In the genomic region with DNA sequence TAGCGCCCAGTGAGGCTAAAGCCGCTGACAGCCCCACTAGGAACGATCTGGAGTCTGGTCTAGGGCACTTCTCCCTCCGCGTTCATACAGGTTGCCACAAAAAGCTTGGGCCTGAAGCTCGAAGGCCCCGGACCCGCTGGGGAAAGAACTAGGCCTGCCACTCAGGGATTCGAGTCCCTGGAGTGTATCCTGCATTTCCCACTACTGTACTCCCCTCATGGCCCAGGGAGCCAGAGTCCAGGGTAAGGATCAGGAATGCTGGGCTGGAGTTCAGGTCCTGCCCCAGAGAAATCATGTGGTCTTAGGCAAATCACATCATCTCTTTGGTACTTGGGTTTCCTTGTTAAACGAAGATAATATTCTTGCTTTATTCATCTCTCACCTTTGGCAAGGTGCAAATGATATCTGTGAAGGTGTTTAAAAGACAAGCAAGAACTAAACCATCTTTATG, we compare ENCODE assay signal across 8 cellular contexts. TPM values are rescaled to one million over a fixed set of nuclear protein-coding genes. Genes with fewer than 3 reads are reported as not detected.
DNase-seq lines count a peak whose midpoint lies in the region; ATAC-seq and TF ChIP-seq lines count a peak whose summit lies in the region.

No MANE protein-coding gene starts in this region.

- H3K27ac Mint-ChIP-seq in T-helper 2 cell treated with Interferon-gamma antibody and Interleukin-4, amounts not matched to agents 5 μg/mL and 100 μg/mL, for 36 hours: peak overlapping the region; percentile 81

- TF ChIP-seq POLR2A in gastroesophageal sphincter (IDR thresholded peaks at IDR 0.05): no peak

- no peak for TF ChIP-seq CTCF in gastroesophageal sphincter (IDR thresholded peaks at IDR 0.05)

- DNase-seq in NOMO-1 treated with DMSO at 0.1 percent for 48 hours (lab: John Stamatoyannopoulos, UW; ENCODE audit: unreplicated experiment) (peak; percentile 80), NOMO-1 (lab: John Stamatoyannopoulos, UW; ENCODE audit: unreplicated experiment in 2 of 2) (no peak), NK-92 (lab: John Stamatoyannopoulos, UW; ENCODE audit: unreplicated experiment) (no peak), germinal center (ENCODE audit: low spot score) (no peak)
- no peak for DNase-seq in T-helper 2 cell treated with Interferon-gamma antibody and Interleukin-4, amounts not matched to agents 5 μg/mL and 100 μg/mL, for 36 hours (ENCODE audit: low spot score)

- H3K36me3 Mint-ChIP-seq in T-helper 2 cell treated with Interferon-gamma antibody and Interleukin-4, amounts not matched to agents 5 μg/mL and 100 μg/mL, for 36 hours (ENCODE audit: low read depth): peaks cover 32% of the 10 kb centered on the region

- no peak for ATAC-seq in gastroesophageal sphincter
- ATAC-seq in GM18861 (IDR thresholded peaks at IDR 0.05; ENCODE audit: unreplicated experiment): no peak

- peaks cover 23% of the 10 kb centered on the region for H3K4me1 Mint-ChIP-seq in T-helper 2 cell treated with Interferon-gamma antibody and Interleukin-4, amounts not matched to agents 5 μg/mL and 100 μg/mL, for 36 hours (ENCODE audit: low read depth)

- H3K36me3 ChIP-seq in gastroesophageal sphincter (peaks cover 0 to 56% of the 10 kb centered on the region in 2 donors), skeletal muscle tissue (ENCODE audit: control insufficient read depth in 3 of 3, insufficient read depth in 3 of 3, low read length in 3 of 3) (peaks cover 12 to 19% (median 17%) of the 10 kb centered on the region in 3 donors)

- peak overlapping the region; percentile 81 to 99 (median 98) for H3K27ac ChIP-seq in gastroesophageal sphincter
- peak overlapping the region; percentile 96 for H3K27ac ChIP-seq in skeletal muscle tissue (ENCODE audit: low read depth, low read length)

- H3K9me3 ChIP-seq in gastroesophageal sphincter (no peaks in the 10 kb centered on the region), skeletal muscle tissue (ENCODE audit: control insufficient read depth in 3 of 3, low read length in 3 of 3) (no peaks in the 10 kb centered on the region)

- no peaks in the 10 kb centered on the region for H3K27me3 ChIP-seq in gastroesophageal sphincter
- H3K27me3 ChIP-seq in skeletal muscle tissue (ENCODE audit: control insufficient read depth in 3 of 3, insufficient read depth in 3 of 3, low read length in 3 of 3): no peaks in the 10 kb centered on the region

- peaks cover 5 to 50% (median 17%) of the 10 kb centered on the region in 3 donors for H3K4me1 ChIP-seq in gastroesophageal sphincter
- peaks cover 24 to 33% (median 26%) of the 10 kb centered on the region in 3 donors for H3K4me1 ChIP-seq in skeletal muscle tissue (ENCODE audit: control insufficient read depth in 3 of 3, insufficient read depth in 3 of 3, low read length in 3 of 3)

- H3K4me3 ChIP-seq in gastroesophageal sphincter (peak overlapping the region; percentile 73 to 90), skeletal muscle tissue (ENCODE audit: low read length in 3 of 3) (peak overlapping the region; percentile 78 to 87 (median 78))

- H3K27me3 Mint-ChIP-seq in T-helper 2 cell treated with Interferon-gamma antibody and Interleukin-4, amounts not matched to agents 5 μg/mL and 100 μg/mL, for 36 hours (ENCODE audit: low read depth): no peaks in the 10 kb centered on the region

- TF ChIP-seq EP300 in gastroesophageal sphincter (IDR thresholded peaks at IDR 0.05): no peak

- H3K9me3 Mint-ChIP-seq in T-helper 2 cell treated with Interferon-gamma antibody and Interleukin-4, amounts not matched to agents 5 μg/mL and 100 μg/mL, for 36 hours: no peaks in the 10 kb centered on the region

- peak overlapping the region; percentile 86 for H3K4me3 Mint-ChIP-seq in T-helper 2 cell treated with Interferon-gamma antibody and Interleukin-4, amounts not matched to agents 5 μg/mL and 100 μg/mL, for 36 hours

- WGBS in gastroesophageal sphincter (ENCODE audit: low coverage in 1 of 2), 2 donors: 0% methylated on average over 1 of the region's 10 CpGs; no CpG with 5 or more reads in 1 of the 2 donors

- peak overlapping the region; percentile 89 to 95 (median 94) for H3K9ac ChIP-seq in skeletal muscle tissue (ENCODE audit: low read depth in 1 of 3, low read length in 3 of 3)

RNA-seq across cellular contexts. Expression of a gene that starts 1.4 kb away (rescaled TPM):
- 10 to 100 TPM; 50.9 to 83.2 (median 73.4) TPM for total RNA-seq in gastroesophageal sphincter
- 14.1 TPM for total RNA-seq in skeletal muscle tissue
